Comparison of ENCODE assay signal across 23 cellular contexts in the genomic region with DNA sequence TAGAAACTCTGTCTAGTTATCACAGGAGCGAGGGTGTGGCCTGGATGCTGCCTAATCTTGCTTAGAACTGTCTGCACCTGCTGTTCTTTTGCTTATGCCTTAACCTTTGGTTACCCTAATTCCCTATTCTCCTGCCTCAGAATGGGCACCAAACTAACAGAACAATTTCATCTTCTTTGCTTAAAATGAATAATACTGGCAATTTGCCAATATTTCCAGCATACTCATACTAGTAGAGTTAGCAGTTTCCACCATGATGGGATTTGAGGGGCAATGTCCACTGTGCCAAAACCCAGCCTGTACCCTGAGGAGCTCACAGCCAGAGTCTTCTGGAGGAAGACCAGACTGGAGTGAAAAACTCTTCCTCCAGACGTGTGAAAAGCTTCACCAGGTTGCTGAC.
DNase-seq lines count a peak whose midpoint lies in the region; ATAC-seq, FAIRE-seq and TF ChIP-seq lines count a peak whose summit lies in the region.
"Had no signal": no experiment of that assay in that cellular context is flagged by ENCODE, and none has a peak within 500 bp of the region (broad histone marks: within the 10 kb centered on the region; RNA-seq: fewer than 3 reads in every experiment).

No MANE protein-coding gene starts in this region.

- TF ChIP-seq CTCF in HepG2 (CRISPR knock-in tag; IDR thresholded peaks at IDR 0.05) (no peak), right lobe of liver (IDR thresholded peaks at IDR 0.05) (no peak), K562 (IDR thresholded peaks at IDR 0.05 in 2 of 3, conservative IDR thresholded peaks at IDR 0.05 in 1 of 3; ENCODE audit: insufficient read depth in 2 of 3, low read depth in 1 of 3, low read length in 3 of 3) (no peak), thyroid gland (IDR thresholded peaks at IDR 0.05) (no peak), osteoblast (IDR thresholded peaks at IDR 0.05; ENCODE audit: extremely low read depth, low read depth, low read length) (no peak)

- H3K9me3 ChIP-seq in HepG2 (ENCODE audit: low read length) (no peaks in the 10 kb centered on the region), right lobe of liver (peaks cover 0 to 7% (median 0%) of the 10 kb centered on the region in 4 donors), K562 (replicated peaks; ENCODE audit: control insufficient read depth, insufficient read depth, low read depth, low read length) (no peaks in the 10 kb centered on the region), thyroid gland (no peaks in the 10 kb centered on the region), osteoblast (ENCODE audit: low read depth, low read length) (peaks cover 4% of the 10 kb centered on the region)
- H3K9me3 ChIP-seq: BE2C had no signal

- no peak for TF ChIP-seq EP300 in HepG2 (IDR thresholded peaks at IDR 0.05; ENCODE audit: low read depth in 2 of 2, low read length in 2 of 2)
- TF ChIP-seq EP300 in HepG2 (CRISPR knock-in tag; IDR thresholded peaks at IDR 0.05; ENCODE audit: borderline replicate concordance), result no peak
- TF ChIP-seq EP300 in K562 (IDR thresholded peaks at IDR 0.05; ENCODE audit: low read length), result no peak

- 14% methylated on average over 2 of the region's 2 CpGs for WGBS in HepG2 (ENCODE audit: low lambda C conversion rate)
- WGBS in right lobe of liver (ENCODE audit: insufficient coverage, low coverage, low lambda C conversion rate, missing lambda C conversion rate), result 78% methylated on average over 1 of the region's 2 CpGs
- 0% methylated on average over 2 of the region's 2 CpGs for WGBS in K562 (ENCODE audit: insufficient coverage, low coverage, missing lambda C conversion rate)
- 92 to 98% methylated on average over 2 of the region's 2 CpGs for WGBS in thyroid gland, 2 donors

- H3K4me1 ChIP-seq in HepG2 (ENCODE audit: insufficient read depth, low read length), result no peaks in the 10 kb centered on the region
- no peaks in the 10 kb centered on the region for H3K4me1 ChIP-seq in right lobe of liver
- H3K4me1 ChIP-seq in K562 (replicated peaks in 1 of 2; ENCODE audit: control insufficient read depth in 2 of 2, insufficient read depth in 2 of 2, low read length in 2 of 2), result no peaks in the 10 kb centered on the region
- H3K4me1 ChIP-seq in thyroid gland, result no peaks in the 10 kb centered on the region
- no peaks in the 10 kb centered on the region for H3K4me1 ChIP-seq in osteoblast (ENCODE audit: insufficient read depth, low read length)
- H3K4me1 ChIP-seq: A549, BE2C had no signal

- in situ Hi-C loops in HepG2 (cut with HindIII; ENCODE audit: extremely low pct_ligation_motif_present, low pct_unique_long_range_greater_than_20kb) (no loop called here), K562 (cut with MboI) (no loop called here)

- H2AFZ ChIP-seq in HepG2 (ENCODE audit: low read length), result no peak overlapping the region
- H2AFZ ChIP-seq in K562 (ENCODE audit: low read depth, low read length), result no peak overlapping the region
- H2AFZ ChIP-seq in osteoblast (ENCODE audit: low read length), result no peak overlapping the region
- H2AFZ ChIP-seq: GM23338 had no signal

- H3K79me2 ChIP-seq in HepG2 (ENCODE audit: insufficient read depth, low read length) (no peaks in the 10 kb centered on the region), K562 (ENCODE audit: control insufficient read depth, insufficient read depth, low read length) (no peaks in the 10 kb centered on the region), osteoblast (ENCODE audit: insufficient read depth, low read length) (no peaks in the 10 kb centered on the region)

- no peaks in the 10 kb centered on the region for H3K36me3 ChIP-seq in HepG2 (replicated peaks in 1 of 2; ENCODE audit: control insufficient read depth in 1 of 2, insufficient read depth in 2 of 2, low read length in 2 of 2)
- no peaks in the 10 kb centered on the region for H3K36me3 ChIP-seq in right lobe of liver
- H3K36me3 ChIP-seq in K562 (ENCODE audit: control insufficient read depth, insufficient read depth, low read length), result no peaks in the 10 kb centered on the region
- H3K36me3 ChIP-seq in thyroid gland, result no peaks in the 10 kb centered on the region
- H3K36me3 ChIP-seq in osteoblast (ENCODE audit: insufficient read depth, low read length), result no peaks in the 10 kb centered on the region
- H3K36me3 ChIP-seq: BE2C; BLaER1 treated with 17β-estradiol and CSF1 and Interleukin-3, amounts not matched to agents 10 nM and 100 nM had no signal

- H3K9ac ChIP-seq in HepG2 (ENCODE audit: insufficient read depth, low read depth, low read length) (no peak overlapping the region), K562 (ENCODE audit: insufficient read depth in 1 of 2, low read depth in 2 of 2, low read length in 2 of 2) (no peak overlapping the region)
- H3K9ac ChIP-seq: BLaER1 treated with 17β-estradiol and CSF1 and Interleukin-3, amounts not matched to agents 10 nM and 100 nM had no signal

- H4K20me1 ChIP-seq in HepG2 (ENCODE audit: insufficient read depth, low read length), result no peaks in the 10 kb centered on the region
- H4K20me1 ChIP-seq in K562 (replicated peaks; ENCODE audit: control insufficient read depth, insufficient read depth, low read length), result no peaks in the 10 kb centered on the region
- no peaks in the 10 kb centered on the region for H4K20me1 ChIP-seq in osteoblast (ENCODE audit: insufficient read depth, low read length)
- H4K20me1 ChIP-seq: BLaER1 treated with 17β-estradiol and CSF1 and Interleukin-3, amounts not matched to agents 10 nM and 100 nM had no signal

- H3K27ac ChIP-seq in HepG2 (ENCODE audit: extremely low read length, insufficient read depth, low read length) (no peak overlapping the region), right lobe of liver (no peak overlapping the region), K562 (ENCODE audit: extremely low read depth, low read depth, low read length) (no peak overlapping the region), thyroid gland (no peak overlapping the region), osteoblast (ENCODE audit: low read depth, low read length) (no peak overlapping the region)
- H3K27ac ChIP-seq: A549; BLaER1 treated with 17β-estradiol and CSF1 and Interleukin-3, amounts not matched to agents 10 nM and 100 nM had no signal

- H3K4me3 ChIP-seq in HepG2 (replicated peaks in 1 of 3; ENCODE audit: insufficient read depth in 1 of 3, low read depth in 2 of 3, low read length in 3 of 3), result no peak overlapping the region
- H3K4me3 ChIP-seq in right lobe of liver, result no peak overlapping the region
- no peak overlapping the region for H3K4me3 ChIP-seq in K562
- H3K4me3 ChIP-seq in thyroid gland (replicated peaks in 1 of 3), result no peak overlapping the region
- no peak overlapping the region for H3K4me3 ChIP-seq in osteoblast (ENCODE audit: insufficient read depth, low read length)
- H3K4me3 ChIP-seq: A549; BLaER1 treated with 17β-estradiol and CSF1 and Interleukin-3, amounts not matched to agents 10 nM and 100 nM; GM23338 had no signal

- POLR2A ChIA-PET in HepG2 (lab: Yijun Ruan, JAX) (no interaction called here), K562 (lab: Yijun Ruan, JAX) (no interaction called here)

- H3K4me2 ChIP-seq in HepG2 (ENCODE audit: low read depth, low read length), result no peak overlapping the region
- H3K4me2 ChIP-seq in K562 (ENCODE audit: insufficient read depth, low read length), result no peak overlapping the region
- H3K4me2 ChIP-seq in osteoblast (ENCODE audit: insufficient read depth, low read length), result no peak overlapping the region
- H3K4me2 ChIP-seq: A549; BLaER1 treated with 17β-estradiol and CSF1 and Interleukin-3, amounts not matched to agents 10 nM and 100 nM; GM23338 had no signal

- FAIRE-seq in HepG2 (lab: Jason Lieb, UNC) (no peak), K562 (lab: Jason Lieb, UNC) (no peak), urothelium cell line (lab: Jason Lieb, UNC) (peak; percentile 37)
- FAIRE-seq: A549, GM12891, GM18507 had no signal

- H3K27me3 ChIP-seq in HepG2 (ENCODE audit: control insufficient read depth in 1 of 2, insufficient read depth in 2 of 2, low read length in 2 of 2), result no peaks in the 10 kb centered on the region; a peak in 1 of 5 replicates
- no peaks in the 10 kb centered on the region for H3K27me3 ChIP-seq in right lobe of liver
- no peaks in the 10 kb centered on the region; a peak in 1 of 5 replicates for H3K27me3 ChIP-seq in K562 (ENCODE audit: control insufficient read depth in 2 of 2, insufficient read depth in 2 of 2, low read length in 2 of 2)
- no peaks in the 10 kb centered on the region for H3K27me3 ChIP-seq in thyroid gland
- H3K27me3 ChIP-seq in osteoblast (ENCODE audit: insufficient read depth, low read length), result no peaks in the 10 kb centered on the region
- H3K27me3 ChIP-seq: BLaER1 treated with 17β-estradiol and CSF1 and Interleukin-3, amounts not matched to agents 10 nM and 100 nM had no signal

- CTCF ChIA-PET in HepG2 (lab: Yijun Ruan, JAX; ENCODE audit: low intra/inter-chr PET ratio, low total read pairs) (no interaction called here), K562 (lab: Yijun Ruan, JAX; ENCODE audit: low intra/inter-chr PET ratio) (no interaction called here)

- TF ChIP-seq POLR2A in HepG2 (IDR thresholded peaks at IDR 0.05; ENCODE audit: insufficient read depth in 1 of 2, low read depth in 2 of 2, low read length in 2 of 2) (no peak), right lobe of liver (IDR thresholded peaks at IDR 0.05) (no peak), K562 (conservative IDR thresholded peaks at IDR 0.05) (no peak), thyroid gland (IDR thresholded peaks at IDR 0.05) (no peak)

- H3K9me1 ChIP-seq in K562 (ENCODE audit: control insufficient read depth, insufficient read depth, low read length), result no peaks in the 10 kb centered on the region

- ATAC-seq in HepG2, result no peak
- ATAC-seq in right lobe of liver, result no peak
- no peak for ATAC-seq in K562
- ATAC-seq: A549, GM23338, HCT116 had no signal

- intact Hi-C loops in HepG2 (cut with micrococcal nuclease; ENCODE audit: unreplicated experiment) (no loop called here), right lobe of liver (cut with DNase I) (no loop called here), K562 (cut with micrococcal nuclease) (no loop called here), thyroid gland (cut with DNase I) (no loop called here)

- BruUV-seq in HepG2 (replicated peaks; lab: Mats Ljungman, UMichigan) (no TSS peak), K562 (replicated peaks; lab: Mats Ljungman, UMichigan) (no TSS peak)

- no peak for TF ChIP-seq RAD21 in HepG2 (CRISPR knock-in tag; IDR thresholded peaks at IDR 0.05)
- TF ChIP-seq RAD21 in K562 (CRISPR knock-in tag; conservative IDR thresholded peaks at IDR 0.05 in 1 of 2, IDR thresholded peaks at IDR 0.05 in 1 of 2), result no peak

- DNase-seq in HepG2 (ENCODE audit: low spot score) (no peak), right lobe of liver (no peak), K562 (ENCODE audit: extremely low read depth in 1 of 4, low spot score in 3 of 4) (no peak), urothelium cell line (ENCODE audit: low spot score) (no peak), thyroid gland (no peak), osteoblast (ENCODE audit: insufficient read length, low spot score, missing footprints) (no peak)
- DNase-seq: 8988T; ACHN; AML-193; BE2C; Calu3; CD4-positive, alpha-beta memory T cell; COR-L47; DMS53; DMS79 treated with DMSO at 0.1 percent for 48 hours; GF-D8; H9 had no signal

TF ChIP-seq in HepG2, 621 proteins besides CTCF, POLR2A, EP300 and RAD21 (continues in another document):
- peak; percentile 96 for TF ChIP-seq LCORL (IDR thresholded peaks at IDR 0.05)
- TF ChIP-seq LCORL (CRISPR knock-in tag; IDR thresholded peaks at IDR 0.05), result no peak

TF ChIP-seq in K562, 482 proteins besides CTCF, POLR2A, EP300 and RAD21 (continues in another document):
- no peak for TF ChIP-seq SMAD2 (IDR thresholded peaks at IDR 0.05; ENCODE audit: low read depth, low read length)
- TF ChIP-seq NFIC (IDR thresholded peaks at IDR 0.05), result peak; percentile 93

Comparison
In these comparisons a context has a peak if more than half of its experiments do, and no peak if none do; other contexts are left out.
1. Of the 241 proteins assayed by ChIP-seq in both HepG2 and K562: peak only in HepG2: none; only in K562: NFIC; in both: none; in neither: 240.